Comparison of ENCODE assay signal across 18 cellular contexts in the genomic region with DNA sequence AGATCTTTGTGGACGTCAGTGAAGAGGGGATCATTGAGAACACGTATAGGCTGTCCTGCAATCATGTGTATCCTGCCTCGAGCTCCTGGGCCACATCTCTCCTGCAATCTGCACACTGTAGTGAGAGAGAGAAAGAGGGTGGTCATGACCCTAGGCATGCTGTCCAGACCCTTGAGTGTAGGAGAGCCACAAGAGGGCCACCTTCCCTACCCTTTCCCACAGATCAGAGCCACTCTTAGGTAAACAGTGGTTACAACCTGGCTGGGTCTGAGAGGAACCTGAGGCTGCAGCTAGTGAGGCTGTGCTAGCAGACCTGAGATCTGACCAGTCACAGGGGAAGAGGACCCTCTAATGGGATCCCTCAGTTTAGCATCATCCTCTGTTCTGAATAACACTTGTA. TPM values are rescaled to one million over a fixed set of nuclear protein-coding genes. Genes with fewer than 3 reads are reported as not detected.
A peak's percentile ranks its signal among the peaks of the same experiment; 100 is the strongest.
DNase-seq lines count a peak whose midpoint lies in the region; ATAC-seq and TF ChIP-seq lines count a peak whose summit lies in the region.
"Had no signal": no experiment of that assay in that cellular context is flagged by ENCODE, and none has a peak within 500 bp of the region (broad histone marks: within the 10 kb centered on the region; RNA-seq: fewer than 3 reads in every experiment).

No MANE protein-coding gene starts in this region.

- peaks cover 25% of the 10 kb centered on the region for H3K4me1 Mint-ChIP-seq in endothelial cell (ENCODE audit: unreplicated experiment)
- H3K4me1 Mint-ChIP-seq in stimulated activated memory B cell treated with anti-CD40 and anti-IgM and Interleukin-4, amounts not matched to agents 10 μg/mL and 1 μg/mL and 100 μg/mL, for 72 hours = peaks cover 81% of the 10 kb centered on the region

- POLR2A ChIA-PET in HCT116 (lab: Charles Lee) = no interaction called here

- no TSS peak for BruUV-seq in HCT116 (replicated peaks; lab: Mats Ljungman, UMichigan)

- peak overlapping the region; percentile 2 for H3K27ac Mint-ChIP-seq in endothelial cell (ENCODE audit: unreplicated experiment)
- H3K27ac Mint-ChIP-seq in stimulated activated memory B cell treated with anti-CD40 and anti-IgM and Interleukin-4, amounts not matched to agents 10 μg/mL and 1 μg/mL and 100 μg/mL, for 72 hours = peak overlapping the region; percentile 68

- TF ChIP-seq POLR2A in HCT116 (IDR thresholded peaks at IDR 0.05; ENCODE audit: borderline replicate concordance, extremely low read depth, insufficient read depth, insufficient read length) = no peak
- no peak for TF ChIP-seq POLR2A in esophagus muscularis mucosa (IDR thresholded peaks at IDR 0.05; ENCODE audit: low read depth)

- no peaks in the 10 kb centered on the region for H3K79me2 ChIP-seq in HCT116 (ENCODE audit: insufficient read depth, low read length)

- no peak for TF ChIP-seq EP300 in esophagus muscularis mucosa (IDR thresholded peaks at IDR 0.05)

- H3K4me2 ChIP-seq in HCT116 (ENCODE audit: low read length) = no peak overlapping the region

- H3K9me3 ChIP-seq in HCT116 (ENCODE audit: control insufficient read depth in 1 of 2, insufficient read depth in 1 of 2, low read depth in 1 of 2, low read length in 2 of 2) (no peaks in the 10 kb centered on the region), esophagus muscularis mucosa (no peaks in the 10 kb centered on the region)
- H3K9me3 ChIP-seq: MG63 had no signal

- H3K36me3 Mint-ChIP-seq in endothelial cell (ENCODE audit: low read depth, unreplicated experiment) = peaks cover 16% of the 10 kb centered on the region
- peaks cover 68% of the 10 kb centered on the region for H3K36me3 Mint-ChIP-seq in stimulated activated memory B cell treated with anti-CD40 and anti-IgM and Interleukin-4, amounts not matched to agents 10 μg/mL and 1 μg/mL and 100 μg/mL, for 72 hours

- no peak for TF ChIP-seq CTCF in HCT116 (IDR thresholded peaks at IDR 0.05 in 2 of 3, conservative IDR thresholded peaks at IDR 0.05 in 1 of 3; ENCODE audit: borderline replicate concordance in 1 of 3, insufficient read depth in 1 of 3, low read depth in 2 of 3, low read length in 2 of 3)
- no peak for TF ChIP-seq CTCF in endothelial cell (IDR thresholded peaks at IDR 0.05; ENCODE audit: unreplicated experiment)
- no peak for TF ChIP-seq CTCF in esophagus muscularis mucosa (IDR thresholded peaks at IDR 0.05)

- no peaks in the 10 kb centered on the region for H3K27me3 ChIP-seq in HCT116 (ENCODE audit: insufficient read depth, low read length)
- no peaks in the 10 kb centered on the region for H3K27me3 ChIP-seq in esophagus muscularis mucosa
- H3K27me3 ChIP-seq: MG63 had no signal

- no peaks in the 10 kb centered on the region for H4K20me1 ChIP-seq in HCT116 (ENCODE audit: insufficient read depth)

- intact Hi-C loops in HCT116 (cut with micrococcal nuclease) = no loop called here
- intact Hi-C loops in esophagus muscularis mucosa (cut with DNase I) = no loop called here

- TF ChIP-seq RAD21 in HCT116 (IDR thresholded peaks at IDR 0.05; ENCODE audit: low read depth) = peak; percentile 17; the same call in 1 of the 2 replicates

- H3K27me3 Mint-ChIP-seq in endothelial cell (ENCODE audit: unreplicated experiment) = peaks cover 6% of the 10 kb centered on the region
- H3K27me3 Mint-ChIP-seq in stimulated activated memory B cell treated with anti-CD40 and anti-IgM and Interleukin-4, amounts not matched to agents 10 μg/mL and 1 μg/mL and 100 μg/mL, for 72 hours = no peaks in the 10 kb centered on the region

- H3K4me1 ChIP-seq in HCT116 (ENCODE audit: control insufficient read depth in 1 of 2, insufficient read depth in 2 of 2, low read length in 2 of 2) (no peaks in the 10 kb centered on the region), esophagus muscularis mucosa (peaks cover 11 to 18% (median 14%) of the 10 kb centered on the region in 4 donors)

- CTCF ChIA-PET in HCT116 (lab: Charles Lee) = no interaction called here

- no peaks in the 10 kb centered on the region for H3K9me2 ChIP-seq in HCT116 (ENCODE audit: insufficient read depth)

- ATAC-seq in HCT116 (no peak), HG03097 (IDR thresholded peaks at IDR 0.05; ENCODE audit: low FRiP score, unreplicated experiment) (no peak)
- no peak for ATAC-seq in stimulated activated memory B cell treated with anti-CD40 and anti-IgM and Interleukin-4, amounts not matched to agents 10 μg/mL and 1 μg/mL and 100 μg/mL, for 72 hours
- ATAC-seq: Right ventricle myocardium inferior had no signal

- H3K9ac ChIP-seq in HCT116 (ENCODE audit: low read length) = no peak overlapping the region
- H3K9ac ChIP-seq: GM23248 had no signal

- WGBS in esophagus muscularis mucosa = 76% methylated on average over 3 of the region's 3 CpGs

- RAD21 ChIA-PET in HCT116 (lab: Charles Lee; ENCODE audit: low non-redundant PET in 1 of 2, low total read pairs in 2 of 2, uncharacterized antibody in 2 of 2, unreplicated experiment in 2 of 2) = no interaction called here

- H2AFZ ChIP-seq in HCT116 (ENCODE audit: low read depth, low read length, poor library complexity, severe bottlenecking) = no peak overlapping the region
- H2AFZ ChIP-seq: GM23248 had no signal

- no peaks in the 10 kb centered on the region for H3K9me3 Mint-ChIP-seq in endothelial cell (ENCODE audit: unreplicated experiment)
- H3K9me3 Mint-ChIP-seq in stimulated activated memory B cell treated with anti-CD40 and anti-IgM and Interleukin-4, amounts not matched to agents 10 μg/mL and 1 μg/mL and 100 μg/mL, for 72 hours = no peaks in the 10 kb centered on the region

- H3K4me3 Mint-ChIP-seq in endothelial cell (ENCODE audit: unreplicated experiment) = no peak overlapping the region
- no peak overlapping the region for H3K4me3 Mint-ChIP-seq in stimulated activated memory B cell treated with anti-CD40 and anti-IgM and Interleukin-4, amounts not matched to agents 10 μg/mL and 1 μg/mL and 100 μg/mL, for 72 hours

- DNase-seq in HCT116 (ENCODE audit: low read depth, low spot score) (no peak), OCI-M1 (lab: John Stamatoyannopoulos, UW) (peak; percentile 88), endothelial cell (ENCODE audit: low spot score) (no peak), mucosa of gallbladder (ENCODE audit: low spot score) (no peak), esophagus muscularis mucosa (ENCODE audit: extremely low spot score) (no peak)
- DNase-seq: ACHN, DND-41, GM23248, Kasumi-1, MG63, NCI-H1048, NCI-H1436, NCI-H2029, NCI-H526 had no signal

- H3K36me3 ChIP-seq in HCT116 (ENCODE audit: control insufficient read depth in 1 of 2, insufficient read depth in 2 of 2, low read length in 2 of 2) (peaks cover 0 to 8% of the 10 kb centered on the region in 2 experiments; a peak in 2 of 4 replicates), esophagus muscularis mucosa (peaks cover 6 to 28% (median 18%) of the 10 kb centered on the region in 4 donors)

- H3K4me3 ChIP-seq in HCT116 (replicated peaks in 1 of 2; ENCODE audit: low read depth in 1 of 2, low read length in 2 of 2) = no peak overlapping the region
- no peak overlapping the region for H3K4me3 ChIP-seq in esophagus muscularis mucosa
- H3K4me3 ChIP-seq: GM23248, MG63 had no signal

- H3K27ac ChIP-seq in HCT116 (ENCODE audit: low read depth, low read length) = no peak overlapping the region
- no peak overlapping the region for H3K27ac ChIP-seq in esophagus muscularis mucosa (replicated peaks in 1 of 4)
- H3K27ac ChIP-seq: C4-2B, GM23248 had no signal

TF ChIP-seq in HCT116, 20 proteins besides CTCF, POLR2A, EP300 and RAD21 (continues in another document):
- TF ChIP-seq TCF7L2 (IDR thresholded peaks at IDR 0.05; ENCODE audit: borderline replicate concordance, extremely low read depth, insufficient read depth, insufficient read length) = no peak
- TF ChIP-seq, protein P1, sequence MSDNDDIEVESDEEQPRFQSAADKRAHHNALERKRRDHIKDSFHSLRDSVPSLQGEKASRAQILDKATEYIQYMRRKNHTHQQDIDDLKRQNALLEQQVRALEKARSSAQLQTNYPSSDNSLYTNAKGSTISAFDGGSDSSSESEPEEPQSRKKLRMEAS (IDR thresholded peaks at IDR 0.05) = no peak
- TF ChIP-seq YY1 (IDR thresholded peaks at IDR 0.05; ENCODE audit: extremely low read depth, insufficient replicate concordance, low read depth, low read length) = no peak
- no peak for TF ChIP-seq EZH2phosphoT487 (IDR thresholded peaks at IDR 0.05; ENCODE audit: borderline replicate concordance)
- no peak for TF ChIP-seq FOSL1 (IDR thresholded peaks at IDR 0.05; ENCODE audit: low read depth)
- no peak for TF ChIP-seq POLR2AphosphoS5 (IDR thresholded peaks at IDR 0.05; ENCODE audit: low read depth, low read length)
- TF ChIP-seq, protein P2, sequence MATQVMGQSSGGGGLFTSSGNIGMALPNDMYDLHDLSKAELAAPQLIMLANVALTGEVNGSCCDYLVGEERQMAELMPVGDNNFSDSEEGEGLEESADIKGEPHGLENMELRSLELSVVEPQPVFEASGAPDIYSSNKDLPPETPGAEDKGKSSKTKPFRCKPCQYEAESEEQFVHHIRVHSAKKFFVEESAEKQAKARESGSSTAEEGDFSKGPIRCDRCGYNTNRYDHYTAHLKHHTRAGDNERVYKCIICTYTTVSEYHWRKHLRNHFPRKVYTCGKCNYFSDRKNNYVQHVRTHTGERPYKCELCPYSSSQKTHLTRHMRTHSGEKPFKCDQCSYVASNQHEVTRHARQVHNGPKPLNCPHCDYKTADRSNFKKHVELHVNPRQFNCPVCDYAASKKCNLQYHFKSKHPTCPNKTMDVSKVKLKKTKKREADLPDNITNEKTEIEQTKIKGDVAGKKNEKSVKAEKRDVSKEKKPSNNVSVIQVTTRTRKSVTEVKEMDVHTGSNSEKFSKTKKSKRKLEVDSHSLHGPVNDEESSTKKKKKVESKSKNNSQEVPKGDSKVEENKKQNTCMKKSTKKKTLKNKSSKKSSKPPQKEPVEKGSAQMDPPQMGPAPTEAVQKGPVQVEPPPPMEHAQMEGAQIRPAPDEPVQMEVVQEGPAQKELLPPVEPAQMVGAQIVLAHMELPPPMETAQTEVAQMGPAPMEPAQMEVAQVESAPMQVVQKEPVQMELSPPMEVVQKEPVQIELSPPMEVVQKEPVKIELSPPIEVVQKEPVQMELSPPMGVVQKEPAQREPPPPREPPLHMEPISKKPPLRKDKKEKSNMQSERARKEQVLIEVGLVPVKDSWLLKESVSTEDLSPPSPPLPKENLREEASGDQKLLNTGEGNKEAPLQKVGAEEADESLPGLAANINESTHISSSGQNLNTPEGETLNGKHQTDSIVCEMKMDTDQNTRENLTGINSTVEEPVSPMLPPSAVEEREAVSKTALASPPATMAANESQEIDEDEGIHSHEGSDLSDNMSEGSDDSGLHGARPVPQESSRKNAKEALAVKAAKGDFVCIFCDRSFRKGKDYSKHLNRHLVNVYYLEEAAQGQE (IDR thresholded peaks at IDR 0.05; ENCODE audit: low read depth) = no peak
- no peak for TF ChIP-seq EZH2 (IDR thresholded peaks at IDR 0.05)
- TF ChIP-seq JUND (IDR thresholded peaks at IDR 0.05) = no peak
- TF ChIP-seq EGR1 (IDR thresholded peaks at IDR 0.05; ENCODE audit: low read depth) = no peak

RNA-seq across cellular contexts. Expression of a gene that starts 3.9 kb away (rescaled TPM):
- total RNA-seq in HCT116 (2021; ENCODE audit: unreplicated experiment) = 9.8 TPM
- polyA plus RNA-seq in HCT116 (2012) = 6.2 and 6.5 TPM in 2 replicates
- total RNA-seq in endothelial cell (ENCODE audit: unreplicated experiment) = 17.7 TPM
- 10.6 TPM for total RNA-seq in mucosa of gallbladder
- 1 to 10 TPM; 2.7 to 9.4 (median 5.9) TPM for total RNA-seq in esophagus muscularis mucosa
